24 cellular contexts compared by ENCODE assay signal in genomic region chr10:116669080-116669479, GRCh38. TPM values are rescaled to one million over a fixed set of nuclear protein-coding genes. Genes with fewer than 3 reads are reported as not detected.
DNase-seq lines count a peak whose midpoint lies in the region; ATAC-seq and TF ChIP-seq lines count a peak whose summit lies in the region.
"Had no signal": no experiment of that assay in that cellular context is flagged by ENCODE, and none has a peak within 500 bp of the region (broad histone marks: within the 10 kb centered on the region; RNA-seq: fewer than 3 reads in every experiment).

No MANE protein-coding gene starts in this region.

- peaks cover 7% of the 10 kb centered on the region for H3K36me3 Mint-ChIP-seq in neural crest cell (ENCODE audit: low read depth)
- H3K36me3 Mint-ChIP-seq: naive B cell, T-cell had no signal

- H3K4me3 Mint-ChIP-seq in neural crest cell = peak overlapping the region; percentile 38
- H3K4me3 Mint-ChIP-seq: central memory CD8-positive, alpha-beta T cell; naive B cell; T-cell had no signal

- DNase-seq in ELR (ENCODE audit: low read depth) = peak; percentile 38
- DNase-seq in fibroblast of mammary gland (ENCODE audit: low read depth) = peak; percentile 42
- DNase-seq in neural crest cell (ENCODE audit: low read depth, low spot score) = no peak
- DNase-seq in NCI-H2196 (lab: John Stamatoyannopoulos, UW; ENCODE audit: unreplicated experiment) = no peak
- DNase-seq in NCI-H345 treated with DMSO at 0.1 percent for 48 hours (lab: John Stamatoyannopoulos, UW; ENCODE audit: unreplicated experiment) = no peak
- DNase-seq in GM20000 (ENCODE audit: low spot score) = no peak
- DNase-seq: activated T-cell treated with anti-CD3 and anti-CD28 coated beads for 4 hours, amniotic stem cell, DMS 273 treated with DMSO at 0.1 percent for 48 hours, esophagus squamous epithelium, GF-D8, Karpas-422, naive B cell, NCI-H1105, NCI-H526, psoas muscle, SHP77 treated with DMSO at 0.1 percent for 48 hours had no signal

- no peak for ATAC-seq in GM21381 (IDR thresholded peaks at IDR 0.05; ENCODE audit: unreplicated experiment)
- ATAC-seq: GM12878, psoas muscle, T-cell had no signal

- H3K9ac ChIP-seq in HUES64 (ENCODE audit: low read depth, low read length) = peak overlapping the region; percentile 86; the same call in 1 of the 2 replicates

- no peaks in the 10 kb centered on the region for H3K9me3 ChIP-seq in HUES64 (ENCODE audit: insufficient read depth, low read depth, low read length)
- H3K9me3 ChIP-seq: esophagus squamous epithelium, psoas muscle had no signal

- H3K27me3 Mint-ChIP-seq in neural crest cell (ENCODE audit: low read depth) = peaks cover 9% of the 10 kb centered on the region

- H3K36me3 ChIP-seq in HUES64 (ENCODE audit: insufficient read depth, low read length) = peaks cover 24% of the 10 kb centered on the region
- H3K36me3 ChIP-seq: esophagus squamous epithelium had no signal

- WGBS in HUES64 = 89% methylated on average over 5 of the region's 5 CpGs

- TF ChIP-seq CTCF in fibroblast of mammary gland (conservative IDR thresholded peaks at IDR 0.05; ENCODE audit: control insufficient read depth, insufficient read depth, low read depth, low read length) (no peak), neural crest cell (conservative IDR thresholded peaks at IDR 0.05) (no peak), GM20000 (IDR thresholded peaks at IDR 0.05; ENCODE audit: extremely low read depth, missing control alignments) (no peak)

- H3K9me3 Mint-ChIP-seq in neural crest cell = peaks cover 6% of the 10 kb centered on the region
- H3K9me3 Mint-ChIP-seq: central memory CD8-positive, alpha-beta T cell; T-cell had no signal

- peaks cover 51% of the 10 kb centered on the region for H3K4me1 Mint-ChIP-seq in neural crest cell
- H3K4me1 Mint-ChIP-seq: central memory CD8-positive, alpha-beta T cell; naive B cell; T-cell had no signal

- H3K27ac ChIP-seq in HUES64 (ENCODE audit: low read depth, low read length) = no peak overlapping the region
- H3K27ac ChIP-seq: psoas muscle had no signal

- peaks cover 22% of the 10 kb centered on the region for H3K4me1 ChIP-seq in HUES64 (ENCODE audit: insufficient read depth, low read length)
- H3K4me1 ChIP-seq: psoas muscle had no signal

- H3K4me3 ChIP-seq in HUES64 (ENCODE audit: low read length) (peak overlapping the region; percentile 74), fibroblast of mammary gland (ENCODE audit: control insufficient read depth, low read depth, low read length) (no peak overlapping the region)
- H3K4me3 ChIP-seq: GM12878, lung, psoas muscle had no signal

- no peak overlapping the region for H3K27ac Mint-ChIP-seq in neural crest cell (ENCODE audit: unreplicated experiment)
- H3K27ac Mint-ChIP-seq: naive B cell, T-cell had no signal

- no peaks in the 10 kb centered on the region for H3K27me3 ChIP-seq in HUES64 (ENCODE audit: insufficient read depth, low read length)

RNA-seq across cellular contexts. Expression of gene PNLIPRP2, which starts 48.3 kb away (rescaled TPM):
- not detected for polyA plus RNA-seq in HUES64 (2013, experiment 1 of 2)
- not detected for polyA plus RNA-seq in HUES64 (2013, experiment 2 of 2)
- total RNA-seq in neural crest cell = not detected in 2 replicates
- total RNA-seq: esophagus squamous epithelium had no signal
- polyA plus RNA-seq: GM12878, keratinocyte had no signal

Comparison
In these comparisons a context has a peak if more than half of its experiments do, and no peak if none do; other contexts are left out.
1. DNase-seq: peak in ELR (single experiment) and fibroblast of mammary gland (single experiment); none in neural crest cell (single experiment), NCI-H2196 (single experiment), NCI-H345 treated with DMSO at 0.1 percent for 48 hours (single experiment) and GM20000 (single experiment).